Comparison of ENCODE assay signal across 27 cellular contexts in genomic region chr1:203088441-203088840, GRCh38. TPM values are rescaled to one million over a fixed set of nuclear protein-coding genes. Genes with fewer than 3 reads are reported as not detected.
"Had no signal": no experiment of that assay in that cellular context is flagged by ENCODE, and none has a peak within 500 bp of the region (broad histone marks: within the 10 kb centered on the region; RNA-seq: fewer than 3 reads in every experiment).

No MANE protein-coding gene starts in this region.

- H3K27me3 ChIP-seq: adrenal gland, colonic mucosa, sigmoid colon, testis, upper lobe of right lung had no signal

- DNase-seq: activated CD4-positive, CD25-positive, alpha-beta regulatory T cell treated with anti-CD3 and anti-CD28 coated beads, Interleukin-2, amount 50 U/mL, for 72 hours; activated CD8-positive, alpha-beta memory T cell treated with anti-CD3 and anti-CD28 coated beads, Interleukin-2, amount 50 U/mL, for 48 hours; activated naive CD4-positive, alpha-beta T cell; activated T-cell treated with anti-CD3 and anti-CD28 coated beads, Interleukin-2, amount 50 U/mL, for 4 hours; colonic mucosa; heart right ventricle; kidney; naive thymus-derived CD8-positive, alpha-beta T cell; occipital lobe; sigmoid colon; SK-N-SH; stimulated activated CD4-positive, alpha-beta T cell treated with anti-CD3 and anti-CD28 coated beads, Interleukin-2, amount 100 ng/mL, for 48 hours; stimulated activated CD8-positive, alpha-beta memory T cell treated with anti-CD3 and anti-CD28 coated beads, Interleukin-4, amount 100 ng/mL, for 48 hours; stimulated activated naive B cell treated with anti-CD40 and anti-IgM and Interleukin-4, amounts not matched to agents 10 μg/mL and 1 μg/mL and 100 μg/mL, for 72 hours; testis; upper lobe of right lung had no signal

- H3K36me3 Mint-ChIP-seq: activated naive CD8-positive, alpha-beta T cell; naive thymus-derived CD8-positive, alpha-beta T cell; stimulated activated naive B cell treated with anti-CD40 and anti-IgM and Interleukin-4, amounts not matched to agents 10 μg/mL and 1 μg/mL and 100 μg/mL, for 72 hours had no signal

- H3K27ac ChIP-seq: adrenal gland, colonic mucosa, heart right ventricle, sigmoid colon, testis, upper lobe of right lung had no signal

- H3K4me3 ChIP-seq: adrenal gland, colonic mucosa, heart right ventricle, lung, sigmoid colon, smooth muscle cell, testis, upper lobe of right lung had no signal

- H3K4me3 Mint-ChIP-seq: activated naive CD8-positive, alpha-beta T cell; activated T-cell treated with anti-CD3 and anti-CD28 coated beads, Interleukin-2, amount 50 U/mL, for 4 hours; endodermal cell; naive thymus-derived CD8-positive, alpha-beta T cell; stimulated activated naive B cell treated with anti-CD40 and anti-IgM and Interleukin-4, amounts not matched to agents 10 μg/mL and 1 μg/mL and 100 μg/mL, for 72 hours had no signal

- H3K4me1 Mint-ChIP-seq: naive thymus-derived CD8-positive, alpha-beta T cell; stimulated activated naive B cell treated with anti-CD40 and anti-IgM and Interleukin-4, amounts not matched to agents 10 μg/mL and 1 μg/mL and 100 μg/mL, for 72 hours had no signal

- ATAC-seq: activated T-cell treated with anti-CD3 and anti-CD28 coated beads, Interleukin-2, amount 50 U/mL, for 4 hours; heart right ventricle; naive thymus-derived CD8-positive, alpha-beta T cell; stimulated activated naive B cell treated with anti-CD40 and anti-IgM and Interleukin-4, amounts not matched to agents 10 μg/mL and 1 μg/mL and 100 μg/mL, for 72 hours; upper lobe of right lung had no signal

- H3K36me3 ChIP-seq: adrenal gland, colonic mucosa, heart right ventricle, sigmoid colon, upper lobe of right lung had no signal

- H3K4me1 ChIP-seq: adrenal gland, colonic mucosa, sigmoid colon, upper lobe of right lung had no signal

- H3K27ac Mint-ChIP-seq: activated naive CD8-positive, alpha-beta T cell; activated T-helper 2 cell treated with anti-CD3 and anti-CD28 coated beads, Interferon-gamma antibody, Interleukin-2, Interleukin-4, amounts not matched to agents 10 μg/mL and 5 μg/mL and 100 μg/mL, durations not matched to agents 14 hours and 24 hours and 36 hours; endodermal cell; naive thymus-derived CD8-positive, alpha-beta T cell; stimulated activated naive B cell treated with anti-CD40 and anti-IgM and Interleukin-4, amounts not matched to agents 10 μg/mL and 1 μg/mL and 100 μg/mL, for 72 hours had no signal

- H3K9me3 Mint-ChIP-seq: activated T-cell treated with anti-CD3 and anti-CD28 coated beads, Interleukin-2, amount 50 U/mL, for 4 hours; activated T-helper 2 cell treated with anti-CD3 and anti-CD28 coated beads, Interferon-gamma antibody, Interleukin-2, Interleukin-4, amounts not matched to agents 10 μg/mL and 5 μg/mL and 100 μg/mL, durations not matched to agents 14 hours and 24 hours and 36 hours; endodermal cell; stimulated activated naive B cell treated with anti-CD40 and anti-IgM and Interleukin-4, amounts not matched to agents 10 μg/mL and 1 μg/mL and 100 μg/mL, for 72 hours had no signal

- H3K9me3 ChIP-seq: adrenal gland, colonic mucosa, heart right ventricle, sigmoid colon, SK-N-SH, testis, upper lobe of right lung had no signal

RNA-seq across cellular contexts. Expression of gene MYOG, which starts 2.6 kb away (rescaled TPM):
- total RNA-seq: activated T-cell treated with anti-CD3 and anti-CD28 coated beads, Interleukin-2, amount 50 U/mL, for 4 hours; activated T-helper 2 cell treated with anti-CD3 and anti-CD28 coated beads, Interferon-gamma antibody, Interleukin-2, Interleukin-4, amounts not matched to agents 10 μg/mL and 5 μg/mL and 100 μg/mL, durations not matched to agents 14 hours and 24 hours and 36 hours; adrenal gland; astrocyte; colonic mucosa; endodermal cell; fibroblast of villous mesenchyme; heart right ventricle; kidney; lung; naive thymus-derived CD8-positive, alpha-beta T cell; occipital lobe; posterior vena cava; renal cortical epithelial cell; sigmoid colon; smooth muscle cell; T-helper 2 cell treated with Interferon-gamma antibody and Interleukin-4, amounts not matched to agents 100 ng/mL and 5 ng/mL, for 36 hours; upper lobe of right lung had no signal

RNA-seq across cellular contexts. Expression of gene ADORA1, which starts 39.1 kb away (rescaled TPM):
- total RNA-seq: activated T-helper 2 cell treated with anti-CD3 and anti-CD28 coated beads, Interferon-gamma antibody, Interleukin-2, Interleukin-4, amounts not matched to agents 10 μg/mL and 5 μg/mL and 100 μg/mL, durations not matched to agents 14 hours and 24 hours and 36 hours; naive thymus-derived CD8-positive, alpha-beta T cell; T-helper 2 cell treated with Interferon-gamma antibody and Interleukin-4, amounts not matched to agents 100 ng/mL and 5 ng/mL, for 36 hours had no signal
